8 cellular contexts compared by ENCODE assay signal in the genomic region with DNA sequence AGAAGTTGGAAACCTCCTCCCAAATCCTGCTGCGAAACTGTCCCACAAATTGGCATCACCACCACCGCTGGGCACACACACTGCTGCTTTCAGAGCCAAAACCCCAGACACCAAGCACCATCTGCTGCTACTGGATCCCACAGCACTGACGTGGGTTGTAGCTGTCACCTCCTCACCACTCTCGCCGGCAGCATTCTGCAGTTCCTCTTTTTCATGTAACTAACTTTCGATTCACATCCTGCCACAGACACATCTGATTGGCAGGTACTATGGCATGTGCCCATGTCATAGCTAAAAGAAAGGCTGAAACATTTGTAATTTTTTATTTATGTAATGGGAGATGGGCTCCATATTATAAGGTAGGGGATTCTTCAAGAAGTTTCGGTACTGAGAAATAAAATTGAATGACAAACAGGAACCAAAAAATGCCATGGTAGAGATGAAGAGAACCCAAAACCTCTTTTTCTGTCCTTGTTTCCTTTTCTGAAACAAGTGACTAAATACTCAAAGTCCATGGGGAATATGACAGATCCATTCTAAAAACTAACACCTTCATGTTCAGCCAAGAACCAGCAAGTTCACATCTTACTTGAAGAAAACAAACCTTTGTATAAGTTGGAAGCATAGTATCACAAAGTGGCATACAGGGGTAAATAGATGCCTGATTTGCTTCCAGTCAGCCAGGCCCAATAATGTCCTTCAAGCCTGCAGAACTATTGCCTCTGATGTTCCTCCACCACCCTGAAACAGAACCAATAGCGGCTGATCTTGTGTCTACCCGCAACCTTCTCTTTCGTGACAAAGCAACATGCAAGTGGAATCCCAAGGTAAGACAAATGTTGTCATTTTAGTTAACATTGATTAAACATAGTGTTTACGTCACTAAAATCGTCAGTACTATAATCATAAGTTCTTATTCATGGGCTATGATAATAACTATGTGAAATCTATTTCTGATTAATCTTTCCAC. TPM values are rescaled to one million over a fixed set of nuclear protein-coding genes. Genes with fewer than 3 reads are reported as not detected.
DNase-seq lines count a peak whose midpoint lies in the region; ATAC-seq and TF ChIP-seq lines count a peak whose summit lies in the region.

No MANE protein-coding gene starts in this region.

- no peaks in the 10 kb centered on the region for H3K36me3 ChIP-seq in osteoblast (ENCODE audit: insufficient read depth, low read length)
- no peaks in the 10 kb centered on the region for H3K36me3 ChIP-seq in tibial artery

- CTCF ChIA-PET in T-cell (lab: Charles Lee): interaction anchor here (0.7 to 4.7 kb wide), 21 partner anchors 9 to 449 kb away, joined by 3 to 67 read pairs (median 5); a partner anchor contains a TSS

- TF ChIP-seq CTCF in osteoblast (IDR thresholded peaks at IDR 0.05; ENCODE audit: extremely low read depth, low read depth, low read length) (no peak), tibial artery (IDR thresholded peaks at IDR 0.05) (no peak), progenitor cell of endocrine pancreas (IDR thresholded peaks at IDR 0.05; ENCODE audit: unreplicated experiment) (no peak)

- peak overlapping the region; percentile 36 for H3K4me2 ChIP-seq in osteoblast (ENCODE audit: insufficient read depth, low read length)

- H3K4me1 Mint-ChIP-seq in T-cell: peaks cover 13 to 21% (median 15%) of the 10 kb centered on the region in 3 donors
- peaks cover 14% of the 10 kb centered on the region for H3K4me1 Mint-ChIP-seq in activated naive CD8-positive, alpha-beta T cell treated with anti-CD3 and anti-CD28 coated beads, Interleukin-2, amount 10 ng/mL, durations not matched to agents 7 days and 5 days
- H3K4me1 Mint-ChIP-seq in progenitor cell of endocrine pancreas (ENCODE audit: low read depth): no peaks in the 10 kb centered on the region

- no peaks in the 10 kb centered on the region for H3K27me3 Mint-ChIP-seq in T-cell
- no peaks in the 10 kb centered on the region for H3K27me3 Mint-ChIP-seq in activated naive CD8-positive, alpha-beta T cell treated with anti-CD3 and anti-CD28 coated beads, Interleukin-2, amount 10 ng/mL, durations not matched to agents 7 days and 5 days
- no peaks in the 10 kb centered on the region for H3K27me3 Mint-ChIP-seq in progenitor cell of endocrine pancreas

- intact Hi-C loops in tibial artery (cut with DNase I; ENCODE audit: low total_unique reads): no loop called here

- H3K4me3 ChIP-seq in osteoblast (ENCODE audit: insufficient read depth, low read length) (no peak overlapping the region), tibial artery (no peak overlapping the region)

- H3K36me3 Mint-ChIP-seq in T-cell: no peaks in the 10 kb centered on the region
- H3K36me3 Mint-ChIP-seq in activated naive CD8-positive, alpha-beta T cell treated with anti-CD3 and anti-CD28 coated beads, Interleukin-2, amount 10 ng/mL, durations not matched to agents 7 days and 5 days: no peaks in the 10 kb centered on the region
- no peaks in the 10 kb centered on the region for H3K36me3 Mint-ChIP-seq in progenitor cell of endocrine pancreas (ENCODE audit: insufficient read depth)

- H3K27ac ChIP-seq in osteoblast (ENCODE audit: low read depth, low read length) (no peak overlapping the region), tibial artery (no peak overlapping the region)

- H3K9me3 Mint-ChIP-seq in T-cell (no peaks in the 10 kb centered on the region), progenitor cell of endocrine pancreas (ENCODE audit: low read depth) (no peaks in the 10 kb centered on the region)
- no peaks in the 10 kb centered on the region for H3K9me3 Mint-ChIP-seq in activated naive CD8-positive, alpha-beta T cell treated with anti-CD3 and anti-CD28 coated beads, Interleukin-2, amount 10 ng/mL, durations not matched to agents 7 days and 5 days

- no peaks in the 10 kb centered on the region for H3K4me1 ChIP-seq in osteoblast (ENCODE audit: insufficient read depth, low read length)
- peaks cover 0 to 10% (median 0%) of the 10 kb centered on the region in 4 donors for H3K4me1 ChIP-seq in tibial artery

- no peaks in the 10 kb centered on the region for H3K27me3 ChIP-seq in osteoblast (ENCODE audit: insufficient read depth, low read length)
- no peaks in the 10 kb centered on the region for H3K27me3 ChIP-seq in tibial artery

- peak overlapping the region; percentile 81 for H2AFZ ChIP-seq in osteoblast (ENCODE audit: low read length)

- H3K79me2 ChIP-seq in osteoblast (ENCODE audit: insufficient read depth, low read length): no peaks in the 10 kb centered on the region

- H3K9me3 ChIP-seq in osteoblast (ENCODE audit: low read depth, low read length): no peaks in the 10 kb centered on the region
- H3K9me3 ChIP-seq in tibial artery: no peaks in the 10 kb centered on the region

- DNase-seq in T-cell (peak; percentile 5 to 84 (median 72)), osteoblast (ENCODE audit: insufficient read length, low spot score, missing footprints) (no peak), tibial artery (peak; percentile 72 to 73), HK-2 (ENCODE audit: unreplicated experiment) (no peak), progenitor cell of endocrine pancreas (ENCODE audit: low spot score, unreplicated experiment) (no peak)
- peak; percentile 54 for DNase-seq in activated naive CD8-positive, alpha-beta T cell treated with anti-CD3 and anti-CD28 coated beads, Interleukin-2, amount 10 ng/mL, durations not matched to agents 7 days and 5 days

- no peaks in the 10 kb centered on the region for H4K20me1 ChIP-seq in osteoblast (ENCODE audit: insufficient read depth, low read length)

- H3K27ac Mint-ChIP-seq in T-cell (peak overlapping the region; percentile 85 to 86), progenitor cell of endocrine pancreas (no peak overlapping the region)
- H3K27ac Mint-ChIP-seq in activated naive CD8-positive, alpha-beta T cell treated with anti-CD3 and anti-CD28 coated beads, Interleukin-2, amount 10 ng/mL, durations not matched to agents 7 days and 5 days: peak overlapping the region; percentile 83

- H3K4me3 Mint-ChIP-seq in T-cell: peak overlapping the region; percentile 7 to 57 (median 29)
- H3K4me3 Mint-ChIP-seq in activated naive CD8-positive, alpha-beta T cell treated with anti-CD3 and anti-CD28 coated beads, Interleukin-2, amount 10 ng/mL, durations not matched to agents 7 days and 5 days: peak overlapping the region; percentile 75
- no peak overlapping the region for H3K4me3 Mint-ChIP-seq in progenitor cell of endocrine pancreas (ENCODE audit: low read depth)

- POLR2A ChIA-PET in T-cell (lab: Charles Lee): interaction anchor here in 1 of 2 donors (0.5 to 1.4 kb wide), 5 partner anchors 30 to 512 kb away, joined by 3 to 7 read pairs (median 5); no protein-coding TSS in a partner anchor
- POLR2A ChIA-PET in activated naive CD8-positive, alpha-beta T cell treated with anti-CD3 and anti-CD28 coated beads, Interleukin-2, amount 10 ng/mL, durations not matched to agents 7 days and 5 days (lab: Charles Lee): interaction anchor here (0.6 to 1.0 kb wide), 3 partner anchors 26 to 135 kb away, joined by 3 to 4 read pairs (median 3); no protein-coding TSS in a partner anchor

- ATAC-seq in GM18907 (IDR thresholded peaks at IDR 0.05; ENCODE audit: unreplicated experiment) (peak; percentile 99), HG03060 (IDR thresholded peaks at IDR 0.05; ENCODE audit: low read depth, unreplicated experiment) (peak; percentile 97), T-cell (replicated peaks in 1 of 4) (peak; percentile 89 to 99 (median 92))
- ATAC-seq in activated naive CD8-positive, alpha-beta T cell treated with anti-CD3 and anti-CD28 coated beads, Interleukin-2, amount 10 ng/mL, durations not matched to agents 7 days and 5 days (ENCODE audit: low read depth): peak; percentile 99

RNA-seq across cellular contexts. Expression of a gene that starts 26.6 kb away (rescaled TPM):
- total RNA-seq in T-cell: under 1 TPM in 2 of 5 donors, not detected in 3; 0.07 to 0.10 TPM
- total RNA-seq in activated naive CD8-positive, alpha-beta T cell treated with anti-CD3 and anti-CD28 coated beads, Interleukin-2, amount 10 ng/mL, durations not matched to agents 7 days and 5 days: under 1 TPM in 1 of 2 experiments, not detected in 1; 0.08 TPM
- not detected in 2 replicates for total RNA-seq in osteoblast
- total RNA-seq in progenitor cell of endocrine pancreas: not detected in 2 replicates

RNA-seq across cellular contexts. Expression of a gene that starts 33.8 kb away (rescaled TPM):
- total RNA-seq in T-cell: 100 to 1,000 TPM in 2 of 5 donors, 10 to 100 TPM in 2, 1 to 10 TPM in 1; 7.1 to 439 (median 15.3) TPM
- total RNA-seq in activated naive CD8-positive, alpha-beta T cell treated with anti-CD3 and anti-CD28 coated beads, Interleukin-2, amount 10 ng/mL, durations not matched to agents 7 days and 5 days: 10 to 100 TPM; 10.1 to 15.3 TPM
- not detected in 2 replicates for total RNA-seq in osteoblast
- total RNA-seq in progenitor cell of endocrine pancreas: 0.26 and 0.42 TPM in 2 replicates

Comparison
In these comparisons a context has a peak if more than half of its experiments do, and no peak if none do; other contexts are left out.
1. DNase-seq: peak in T-cell (34 of 34), activated naive CD8-positive, alpha-beta T cell treated with anti-CD3 and anti-CD28 coated beads, Interleukin-2, amount 10 ng/mL, durations not matched to agents 7 days and 5 days (single experiment) and tibial artery (2 of 2); none in osteoblast (single experiment), HK-2 (single experiment) and progenitor cell of endocrine pancreas (single experiment).
2. Peak in every context shown above with its lines, with median percentiles within 50 percentile points of each other: ATAC-seq.